2 cellular contexts compared by ENCODE assay signal in the genomic region with DNA sequence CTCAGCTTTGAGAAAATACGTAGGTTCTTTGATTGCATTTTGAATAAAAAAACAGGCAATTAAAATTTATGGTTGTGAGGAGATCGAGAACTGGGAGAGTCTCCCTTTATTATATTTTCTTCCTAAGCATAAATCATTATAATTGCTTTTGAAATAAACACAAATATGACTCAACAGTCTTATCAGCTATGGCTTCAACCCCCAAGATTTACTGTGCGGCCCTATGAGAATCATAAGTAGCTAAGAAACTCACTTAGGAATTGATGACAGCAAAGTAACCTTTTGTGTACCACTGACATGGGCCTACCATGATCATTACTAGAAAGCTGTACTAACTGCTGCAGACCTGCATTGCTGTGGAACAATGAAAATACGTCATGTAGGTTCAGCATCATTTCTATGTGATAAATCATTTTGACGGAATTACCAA.
TF ChIP-seq lines count a peak whose summit lies in the region.

No MANE protein-coding gene starts in this region.

TF ChIP-seq in SK-N-SH treated with all-trans-retinoic acid at 6 μM for 48 hours, 23 proteins besides CTCF, POLR2A, EP300 and RAD21 (continued from another document):
- TF ChIP-seq ZNF8 (CRISPR knock-in tag; IDR thresholded peaks at IDR 0.05) = peak; percentile 63; the same call in 1 of the 2 replicates

TF ChIP-seq in SK-N-SH, 30 proteins besides CTCF, POLR2A, EP300 and RAD21 (continued from another document):
- TF ChIP-seq SIN3A (IDR thresholded peaks at IDR 0.05; ENCODE audit: borderline replicate concordance, low read depth, low read length) (no peak), YY1 (IDR thresholded peaks at IDR 0.05; ENCODE audit: low read depth) (no peak), TEAD4 (IDR thresholded peaks at IDR 0.05; ENCODE audit: borderline replicate concordance, insufficient read depth) (no peak), GABPA (IDR thresholded peaks at IDR 0.05; ENCODE audit: low read depth) (no peak), MEF2A (IDR thresholded peaks at IDR 0.05; ENCODE audit: borderline replicate concordance, low read depth) (no peak), POLR2AphosphoS5 (IDR thresholded peaks at IDR 0.05; ENCODE audit: low read depth, low read length) (no peak), TAF1 (IDR thresholded peaks at IDR 0.05; ENCODE audit: borderline replicate concordance, low read depth, low read length) (no peak), MXI1 (IDR thresholded peaks at IDR 0.05; ENCODE audit: low read depth, low read length) (no peak), JUND (IDR thresholded peaks at IDR 0.05) (no peak)
- TF ChIP-seq, protein P1, sequence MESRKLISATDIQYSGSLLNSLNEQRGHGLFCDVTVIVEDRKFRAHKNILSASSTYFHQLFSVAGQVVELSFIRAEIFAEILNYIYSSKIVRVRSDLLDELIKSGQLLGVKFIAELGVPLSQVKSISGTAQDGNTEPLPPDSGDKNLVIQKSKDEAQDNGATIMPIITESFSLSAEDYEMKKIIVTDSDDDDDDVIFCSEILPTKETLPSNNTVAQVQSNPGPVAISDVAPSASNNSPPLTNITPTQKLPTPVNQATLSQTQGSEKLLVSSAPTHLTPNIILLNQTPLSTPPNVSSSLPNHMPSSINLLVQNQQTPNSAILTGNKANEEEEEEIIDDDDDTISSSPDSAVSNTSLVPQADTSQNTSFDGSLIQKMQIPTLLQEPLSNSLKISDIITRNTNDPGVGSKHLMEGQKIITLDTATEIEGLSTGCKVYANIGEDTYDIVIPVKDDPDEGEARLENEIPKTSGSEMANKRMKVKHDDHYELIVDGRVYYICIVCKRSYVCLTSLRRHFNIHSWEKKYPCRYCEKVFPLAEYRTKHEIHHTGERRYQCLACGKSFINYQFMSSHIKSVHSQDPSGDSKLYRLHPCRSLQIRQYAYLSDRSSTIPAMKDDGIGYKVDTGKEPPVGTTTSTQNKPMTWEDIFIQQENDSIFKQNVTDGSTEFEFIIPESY (IDR thresholded peaks at IDR 0.05; ENCODE audit: borderline replicate concordance, low read depth) = no peak
